In the genomic region with DNA sequence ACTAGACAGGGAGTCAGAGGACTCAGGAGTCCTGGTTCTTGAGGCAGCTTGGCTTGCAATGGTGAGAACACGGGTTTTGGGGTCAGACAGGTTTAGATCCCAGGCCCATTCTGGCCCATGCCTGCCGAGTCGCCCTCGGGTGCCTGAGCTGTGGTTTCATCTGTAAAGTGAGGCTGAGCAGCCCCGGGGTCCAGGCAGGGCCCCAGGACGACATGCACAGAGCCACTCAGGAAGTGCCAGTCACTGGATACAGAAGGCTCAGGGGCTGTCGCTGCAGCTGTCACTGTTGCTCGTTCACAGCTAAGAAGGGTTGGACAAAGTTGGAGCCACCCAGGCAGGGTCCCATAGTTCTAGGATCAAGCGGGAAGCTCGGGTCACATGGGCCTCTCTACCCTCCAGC, we compare ENCODE assay signal across 31 cellular contexts.
"Had no signal": no experiment of that assay in that cellular context is flagged by ENCODE, and none has a peak within 500 bp of the region (broad histone marks: within the 10 kb centered on the region; RNA-seq: fewer than 3 reads in every experiment).

No MANE protein-coding gene starts in this region.

- H3K27ac ChIP-seq: adrenal gland, body of pancreas, brain microvascular endothelial cell, breast epithelium, VCaP had no signal

- DNase-seq: activated B cell treated with CpG ODN at 0.5 μM for 24 hours; activated CD4-positive, alpha-beta memory T cell treated with anti-CD3 and anti-CD28 coated beads for 36 hours; activated CD4-positive, alpha-beta T cell treated with anti-CD3 and anti-CD28 coated beads for 4 hours; activated CD4-positive, alpha-beta T cell treated with anti-CD3 and anti-CD28 coated beads, Interleukin-2, amount 10 ng/mL, durations not matched to agents 24 days and 14 days; activated CD4-positive, alpha-beta T cell treated with anti-CD3 and anti-CD28 coated beads, Interleukin-2, amount 50 U/mL, for 1 hour; activated CD4-positive, alpha-beta T cell treated with anti-CD3 and anti-CD28 coated beads, Interleukin-2, amount 50 U/mL, for 4 hours; activated CD4-positive, CD25-positive, alpha-beta regulatory T cell treated with anti-CD3 and anti-CD28 coated beads, Interleukin-2, amount 50 U/mL, for 72 hours; activated CD8-positive, alpha-beta memory T cell treated with anti-CD3 and anti-CD28 coated beads, Interleukin-2, amount 50 U/mL, for 4 hours; activated CD8-positive, alpha-beta T cell treated with anti-CD3 and anti-CD28 coated beads for 36 hours; activated effector memory CD4-positive, alpha-beta T cell treated with anti-CD3 and anti-CD28 coated beads, Interleukin-2, amount 50 U/mL, for 16 hours; activated gamma-delta T cell treated with Interleukin-2 at 50 U/mL for 16 hours; activated naive CD4-positive, alpha-beta T cell; activated naive CD4-positive, alpha-beta T cell treated with anti-CD3 and anti-CD28 coated beads for 36 hours; activated naive CD4-positive, alpha-beta T cell treated with anti-CD3 and anti-CD28 coated beads, Interleukin-2, amount 50 U/mL, for 16 hours; activated naive CD8-positive, alpha-beta T cell treated with anti-CD3 and anti-CD28 coated beads for 36 hours; activated T-cell treated with anti-CD3 and anti-CD28 coated beads for 4 hours; activated T-cell treated with anti-CD3 and anti-CD28 coated beads, Interleukin-2, amount 50 U/mL, for 1 hour; activated T-cell treated with anti-CD3 and anti-CD28 coated beads, Interleukin-2, amount 50 U/mL, for 4 hours; activated T-cell treated with anti-CD3 and anti-CD28 coated beads, Interleukin-2, amount 50 U/mL, for 72 hours; adrenal gland; amniotic stem cell; aorta; body of pancreas; brain microvascular endothelial cell; central memory CD4-positive, alpha-beta T cell; T-helper 2 cell; T-helper 9 cell had no signal

- H3K4me3 ChIP-seq: adrenal gland, body of pancreas, breast epithelium had no signal

- FAIRE-seq: astrocyte, TTC549 had no signal

- H3K27me3 ChIP-seq: adrenal gland, body of pancreas, brain microvascular endothelial cell, breast epithelium had no signal

- H3K36me3 ChIP-seq: adrenal gland, brain microvascular endothelial cell, breast epithelium had no signal

- H3K4me1 ChIP-seq: body of pancreas, breast epithelium had no signal

- H3K9me3 ChIP-seq: adrenal gland, body of pancreas, breast epithelium had no signal
